In the genomic region with DNA sequence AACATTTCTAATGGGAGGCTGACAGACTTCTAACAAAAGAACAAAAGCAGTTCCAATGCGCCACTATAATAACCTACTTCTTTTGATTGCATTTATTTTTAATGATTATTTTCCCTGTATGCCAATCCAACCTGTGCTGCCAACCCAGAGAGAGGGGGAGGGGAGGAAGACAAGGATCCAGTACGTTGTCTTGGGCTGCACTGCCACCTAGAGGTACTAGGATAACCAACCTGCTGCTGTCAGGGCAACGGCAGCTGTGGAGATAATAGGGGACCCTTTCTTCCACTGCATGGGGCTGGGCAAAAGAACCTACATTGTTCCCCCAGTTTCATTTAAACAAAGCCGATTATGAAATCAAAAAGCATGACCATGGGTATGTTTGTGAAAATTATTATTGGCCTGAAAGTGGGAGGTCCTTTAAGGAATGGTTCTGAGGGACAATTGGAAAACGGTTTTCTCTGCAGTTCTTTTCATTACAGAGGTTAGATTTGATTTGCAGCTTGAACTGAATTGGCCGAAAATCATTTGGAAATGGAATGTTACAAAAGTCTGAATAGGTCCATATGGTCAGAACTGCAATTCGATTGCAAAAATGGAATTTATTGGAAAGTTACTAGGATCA, we compare ENCODE assay signal across 8 cellular contexts.
A peak's percentile ranks its signal among the peaks of the same experiment; 100 is the strongest.
DNase-seq lines count a peak whose midpoint lies in the region; ATAC-seq and TF ChIP-seq lines count a peak whose summit lies in the region.

No MANE protein-coding gene starts in this region.

- intact Hi-C loops in left colon (cut with DNase I, micrococcal nuclease) = no loop called here

- ATAC-seq in GM18517 (IDR thresholded peaks at IDR 0.05; ENCODE audit: unreplicated experiment) (peak; percentile 84), HG02885 (IDR thresholded peaks at IDR 0.05; ENCODE audit: poor library complexity, unreplicated experiment) (peak; percentile 97), left colon (peak; percentile 100)

- peak; percentile 87 for TF ChIP-seq CTCF in AG09309 (IDR thresholded peaks at IDR 0.05; ENCODE audit: control insufficient read depth, insufficient read depth, low read depth, low read length, missing control alignments)
- TF ChIP-seq CTCF in cardiac fibroblast (IDR thresholded peaks at IDR 0.05; ENCODE audit: low read depth, low read length) = peak; percentile 83

- DNase-seq in AG09309 (ENCODE audit: low read depth) (peak; percentile 23), NCI-H1417 treated with DMSO at 0.1 percent for 48 hours (lab: John Stamatoyannopoulos, UW) (peak; percentile 86), SKM-1 treated with dmso at 0.1 percent for 144 hours (lab: John Stamatoyannopoulos, UW; ENCODE audit: unreplicated experiment) (peak; percentile 2), cardiac fibroblast (ENCODE audit: low read depth in 2 of 2) (peak; percentile 80 to 82), left colon (peak; percentile 77 to 89)
- DNase-seq in stimulated activated CD4-positive, alpha-beta T cell treated with anti-CD3 and anti-CD28 coated beads, Interleukin-4, amount 100 ng/mL, for 4 hours = peak; percentile 4 to 16

- H3K4me3 ChIP-seq in AG09309 (ENCODE audit: control insufficient read depth, low read depth, low read length) = no peak overlapping the region
- H3K4me3 ChIP-seq in cardiac fibroblast (replicated peaks in 1 of 2; ENCODE audit: low read depth in 2 of 2, low read length in 2 of 2) = no peak overlapping the region

Comparison
In these comparisons a context has a peak if more than half of its experiments do, and no peak if none do; other contexts are left out.
1. DNase-seq: peak in every context shown above with its lines; median percentile 86 in NCI-H1417 treated with DMSO at 0.1 percent for 48 hours; 83 in left colon; 81 in cardiac fibroblast; 23 in AG09309; 10 in stimulated activated CD4-positive, alpha-beta T cell treated with anti-CD3 and anti-CD28 coated beads, Interleukin-4, amount 100 ng/mL, for 4 hours; 2 in SKM-1 treated with dmso at 0.1 percent for 144 hours.